Comparison of ENCODE assay signal across 24 cellular contexts in the genomic region with DNA sequence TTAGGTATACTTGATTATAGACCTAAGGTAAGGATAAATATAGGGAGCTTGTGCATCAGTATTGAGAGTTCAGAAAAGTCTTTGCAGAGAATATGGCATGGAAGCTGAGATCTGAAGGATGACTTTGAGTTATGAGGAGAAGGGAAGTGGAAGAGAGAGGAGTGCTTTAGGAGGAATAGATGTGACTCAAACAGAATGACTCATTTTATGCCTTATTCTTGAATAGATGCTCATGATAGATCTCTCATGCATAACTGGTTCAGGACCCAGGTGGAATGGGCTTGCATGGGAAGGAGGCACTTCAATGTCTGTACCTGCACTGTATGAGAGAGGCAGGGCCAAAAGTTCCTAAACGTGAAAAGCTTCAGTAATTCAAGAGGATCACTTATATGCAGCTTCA.
DNase-seq lines count a peak whose midpoint lies in the region; ATAC-seq, FAIRE-seq and TF ChIP-seq lines count a peak whose summit lies in the region.
"Had no signal": no experiment of that assay in that cellular context is flagged by ENCODE, and none has a peak within 500 bp of the region (broad histone marks: within the 10 kb centered on the region; RNA-seq: fewer than 3 reads in every experiment).

No MANE protein-coding gene starts in this region.

- H3K9me3 ChIP-seq in small intestine (ENCODE audit: control insufficient read depth, low read depth), result no peaks in the 10 kb centered on the region
- H3K9me3 ChIP-seq: lower lobe of right lung, upper lobe of left lung had no signal

- POLR2A ChIA-PET in GM10248 (lab: Yijun Ruan, JAX), result no interaction called here

- FAIRE-seq in small intestine (lab: Jason Lieb, UNC), result no peak
- FAIRE-seq: G401.6, TTC549 had no signal

- DNase-seq in NCI-H2227 treated with DMSO at 0.1 percent for 48 hours (lab: John Stamatoyannopoulos, UW) (peak; percentile 22), NCI-H2227 (lab: John Stamatoyannopoulos, UW; ENCODE audit: unreplicated experiment) (no peak), RPMI7951 (ENCODE audit: low read depth) (peak; percentile 13), fibroblast of peridontal ligament (ENCODE audit: extremely low read depth) (peak; percentile 9), ecto neural progenitor cell (ENCODE audit: low spot score) (no peak), small intestine (no peak), GM10248 (ENCODE audit: extremely low spot score) (no peak)
- DNase-seq: 8988T; activated CD4-positive, alpha-beta T cell treated with anti-CD3 and anti-CD28 coated beads for 4 hours; effector memory CD8-positive, alpha-beta T cell; lower lobe of right lung; NCI-H1092 treated with DMSO at 0.1 percent for 48 hours; NCI-H2081; NCI-H510A treated with DMSO at 0.1 percent for 48 hours; nucleus accumbens; stimulated activated CD8-positive, alpha-beta memory T cell treated with anti-CD3 and anti-CD28 coated beads, Interleukin-4, amount 100 ng/mL, for 48 hours; T-cell; upper lobe of left lung had no signal

- no peak for ATAC-seq in HG02981 (IDR thresholded peaks at IDR 0.05; ENCODE audit: unreplicated experiment)
- ATAC-seq: activated naive CD4-positive, alpha-beta T cell treated with anti-CD3 and anti-CD28 coated beads, Interleukin-2, amount 50 U/mL, for 72 hours; effector memory CD8-positive, alpha-beta T cell; lower lobe of right lung; T-cell had no signal

- H3K4me3 ChIP-seq in small intestine (ENCODE audit: low read depth in 1 of 2, low read length in 2 of 2), result no peak overlapping the region
- H3K4me3 ChIP-seq: hepatocyte, lower lobe of right lung, upper lobe of left lung had no signal

- TF ChIP-seq CTCF in GM10248 (IDR thresholded peaks at IDR 0.05; ENCODE audit: control extremely low read depth, extremely low read depth, low read depth, missing control alignments), result no peak

- no peaks in the 10 kb centered on the region for H3K36me3 ChIP-seq in small intestine (ENCODE audit: control insufficient read depth in 2 of 2, insufficient read depth in 2 of 2, low read length in 2 of 2)
- H3K36me3 ChIP-seq: lower lobe of right lung, upper lobe of left lung had no signal

- WGBS in small intestine, 3 donors, result 77 to 86% (median 77%) methylated on average over 1 of the region's 1 CpG

- CTCF ChIA-PET in GM10248 (lab: Yijun Ruan, JAX), result no interaction called here

- H3K4me1 ChIP-seq in small intestine (ENCODE audit: control insufficient read depth in 2 of 2, insufficient read depth in 1 of 2, low read depth in 1 of 2, low read length in 1 of 2), result no peaks in the 10 kb centered on the region
- H3K4me1 ChIP-seq: lower lobe of right lung had no signal

- no peak overlapping the region for H3K27ac ChIP-seq in small intestine (ENCODE audit: low read depth in 1 of 2, low read length in 1 of 2)
- H3K27ac ChIP-seq: hepatocyte, KMS-11, lower lobe of right lung, upper lobe of left lung had no signal

- no peaks in the 10 kb centered on the region for H3K27me3 ChIP-seq in small intestine (ENCODE audit: control insufficient read depth in 2 of 2, insufficient read depth in 2 of 2, low read length in 2 of 2)
- H3K27me3 ChIP-seq: hepatocyte, upper lobe of left lung had no signal

Comparison
In these comparisons a context has a peak if more than half of its experiments do, and no peak if none do; other contexts are left out.
1. DNase-seq: peak in NCI-H2227 treated with DMSO at 0.1 percent for 48 hours (single experiment), RPMI7951 (single experiment) and fibroblast of peridontal ligament (single experiment); none in NCI-H2227 (single experiment), ecto neural progenitor cell (single experiment), small intestine (single experiment) and GM10248 (single experiment).